In the genomic region with DNA sequence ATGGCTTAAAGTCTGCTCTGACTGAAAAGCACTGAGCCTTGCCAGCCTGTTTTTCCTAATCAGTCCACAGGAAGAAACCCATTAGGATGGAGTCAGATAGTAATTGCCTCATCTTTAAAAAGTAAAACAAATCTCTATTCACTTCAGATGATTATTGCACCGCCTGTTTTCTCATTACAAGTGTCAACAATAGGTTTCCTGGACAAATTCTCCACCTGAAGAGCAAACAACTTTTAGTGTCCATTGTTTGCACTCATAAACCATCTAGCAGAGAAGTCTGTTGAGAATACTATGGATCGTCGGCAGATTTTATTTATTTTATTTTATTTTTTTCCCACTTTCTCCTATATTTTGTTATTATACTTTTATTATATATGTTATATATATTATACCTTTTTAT, we compare ENCODE assay signal across 22 cellular contexts.
"Had no signal": no experiment of that assay in that cellular context is flagged by ENCODE, and none has a peak within 500 bp of the region (broad histone marks: within the 10 kb centered on the region; RNA-seq: fewer than 3 reads in every experiment).

No MANE protein-coding gene starts in this region.

- H3K27me3 Mint-ChIP-seq: activated CD4-positive, alpha-beta memory T cell treated with anti-CD3 and anti-CD28 coated beads, Interleukin-2, amount 10 ng/mL, durations not matched to agents 7 days and 5 days; activated CD4-positive, alpha-beta T cell treated with anti-CD3 and anti-CD28 coated beads, Interleukin-2, amount 10 ng/mL, durations not matched to agents 24 days and 14 days; activated naive CD4-positive, alpha-beta T cell treated with anti-CD3 and anti-CD28 coated beads, Interleukin-2, amount 10 ng/mL, durations not matched to agents 7 days and 5 days; natural killer cell treated with Interleukin-12 subunit alpha and Interleukin-12 subunit beta and Interleukin-15 and Interleukin-18, amount 100 ng/mL, for 72 hours; stimulated activated naive CD8-positive, alpha-beta T cell treated with anti-CD3 and anti-CD28 coated beads, Interleukin-15, Interleukin-2, amounts not matched to agents 100 ng/mL and 50 ng/mL, for 24 hours had no signal

- H3K4me1 Mint-ChIP-seq: activated CD4-positive, alpha-beta memory T cell treated with anti-CD3 and anti-CD28 coated beads, Interleukin-2, amount 10 ng/mL, durations not matched to agents 7 days and 5 days; activated CD4-positive, alpha-beta T cell treated with anti-CD3 and anti-CD28 coated beads, Interleukin-2, amount 10 ng/mL, durations not matched to agents 24 days and 14 days; activated naive CD4-positive, alpha-beta T cell treated with anti-CD3 and anti-CD28 coated beads, Interleukin-2, amount 10 ng/mL, durations not matched to agents 7 days and 5 days; endodermal cell had no signal

- H3K9me3 Mint-ChIP-seq: activated CD4-positive, alpha-beta memory T cell treated with anti-CD3 and anti-CD28 coated beads, Interleukin-2, amount 10 ng/mL, durations not matched to agents 7 days and 5 days; activated CD4-positive, alpha-beta T cell treated with anti-CD3 and anti-CD28 coated beads, Interleukin-2, amount 10 ng/mL, durations not matched to agents 24 days and 14 days; natural killer cell treated with Interleukin-12 subunit alpha and Interleukin-12 subunit beta and Interleukin-15 and Interleukin-18, amount 100 ng/mL, for 72 hours; stimulated activated naive CD8-positive, alpha-beta T cell treated with anti-CD3 and anti-CD28 coated beads, Interleukin-15, Interleukin-2, amounts not matched to agents 100 ng/mL and 50 ng/mL, for 24 hours had no signal

- H3K4me3 Mint-ChIP-seq: activated CD4-positive, alpha-beta memory T cell treated with anti-CD3 and anti-CD28 coated beads, Interleukin-2, amount 10 ng/mL, durations not matched to agents 7 days and 5 days; activated CD4-positive, alpha-beta T cell treated with anti-CD3 and anti-CD28 coated beads, Interleukin-2, amount 10 ng/mL, durations not matched to agents 24 days and 14 days; activated naive CD4-positive, alpha-beta T cell treated with anti-CD3 and anti-CD28 coated beads, Interleukin-2, amount 10 ng/mL, durations not matched to agents 7 days and 5 days; endodermal cell; natural killer cell treated with Interleukin-12 subunit alpha and Interleukin-12 subunit beta and Interleukin-15 and Interleukin-18, amount 100 ng/mL, for 72 hours; stimulated activated naive CD8-positive, alpha-beta T cell treated with anti-CD3 and anti-CD28 coated beads, Interleukin-15, Interleukin-2, amounts not matched to agents 100 ng/mL and 50 ng/mL, for 24 hours had no signal

- ATAC-seq: activated CD4-positive, CD25-positive, alpha-beta regulatory T cell treated with anti-CD3 and anti-CD28 coated beads, Interleukin-2, amount 50 U/mL, for 24 hours; gastrocnemius medialis; left ventricle myocardium superior; natural killer cell treated with Interleukin-12 subunit alpha and Interleukin-12 subunit beta and Interleukin-15 and Interleukin-18, amount 100 ng/mL, for 72 hours; upper lobe of right lung had no signal

- DNase-seq: activated CD4-positive, alpha-beta memory T cell treated with anti-CD3 and anti-CD28 coated beads, Interleukin-2, amount 10 ng/mL, durations not matched to agents 7 days and 5 days; activated CD4-positive, alpha-beta T cell treated with anti-CD3 and anti-CD28 coated beads, Interleukin-2, amount 10 ng/mL, durations not matched to agents 24 days and 14 days; activated effector memory CD4-positive, alpha-beta T cell treated with anti-CD3 and anti-CD28 coated beads, Interleukin-2, amount 50 U/mL, for 16 hours; activated naive CD4-positive, alpha-beta T cell treated with anti-CD3 and anti-CD28 coated beads, Interleukin-2, amount 10 ng/mL, durations not matched to agents 7 days and 5 days; activated T-cell treated with anti-CD3 and anti-CD28 coated beads for 4 hours; amygdala; colonic mucosa; endodermal cell; esophagus squamous epithelium; gastrocnemius medialis; hippocampal formation; left ventricle myocardium superior; mammary epithelial cell; midbrain; ovary; stimulated activated CD4-positive, alpha-beta T cell treated with anti-CD3 and anti-CD28 coated beads, Interleukin-4, amount 100 ng/mL, for 4 hours; substantia nigra; thyroid gland; upper lobe of right lung had no signal

- H3K27ac Mint-ChIP-seq: activated CD4-positive, alpha-beta memory T cell treated with anti-CD3 and anti-CD28 coated beads, Interleukin-2, amount 10 ng/mL, durations not matched to agents 7 days and 5 days; activated CD4-positive, alpha-beta T cell treated with anti-CD3 and anti-CD28 coated beads, Interleukin-2, amount 10 ng/mL, durations not matched to agents 24 days and 14 days; activated naive CD4-positive, alpha-beta T cell treated with anti-CD3 and anti-CD28 coated beads, Interleukin-2, amount 10 ng/mL, durations not matched to agents 7 days and 5 days; endodermal cell; natural killer cell treated with Interleukin-12 subunit alpha and Interleukin-12 subunit beta and Interleukin-15 and Interleukin-18, amount 100 ng/mL, for 72 hours; stimulated activated naive CD8-positive, alpha-beta T cell treated with anti-CD3 and anti-CD28 coated beads, Interleukin-15, Interleukin-2, amounts not matched to agents 100 ng/mL and 50 ng/mL, for 24 hours had no signal
